In genomic region chr12:47223848-47224213, GRCh38 we compare ENCODE assay signal across 8 cellular contexts.
DNase-seq lines count a peak whose midpoint lies in the region; ATAC-seq and TF ChIP-seq lines count a peak whose summit lies in the region.

No MANE protein-coding gene starts in this region.

- peak overlapping the region; percentile 85 for H2BK5ac ChIP-seq in mesendoderm (ENCODE audit: low read length)

- BruUV-seq in A673 (replicated peaks; lab: Mats Ljungman, UMichigan) (TSS peak; percentile 52), MCF 10A (replicated peaks; lab: Mats Ljungman, UMichigan) (no TSS peak)

- no peak for ATAC-seq in HG03354 (IDR thresholded peaks at IDR 0.05; ENCODE audit: poor library complexity, severe bottlenecking, unreplicated experiment)

- no peak overlapping the region for H2AK5ac ChIP-seq in mesendoderm (ENCODE audit: low read length)

- DNase-seq in A673 (ENCODE audit: low spot score) (no peak), MCF 10A (ENCODE audit: unreplicated experiment) (no peak), mesendoderm (no peak), retina (no peak), HK-2 (ENCODE audit: unreplicated experiment) (no peak)
- no peak for DNase-seq in stimulated activated CD4-positive, alpha-beta T cell treated with anti-CD3 and anti-CD28 coated beads, Interleukin-12 subunit alpha, Interleukin-12 subunit beta, amount 100 ng/mL, for 4 hours

- peaks cover 38% of the 10 kb centered on the region for H3K4me1 ChIP-seq in A673 (ENCODE audit: insufficient read depth, low read length, poor library complexity, severe bottlenecking)
- H3K4me1 ChIP-seq in mesendoderm (ENCODE audit: control insufficient read depth, low read depth, low read length), result peaks cover 5% of the 10 kb centered on the region

- H3K27ac ChIP-seq in A673 (ENCODE audit: low read depth, low read length, poor library complexity, severe bottlenecking), result peak overlapping the region; percentile 80
- peak overlapping the region; percentile 98 for H3K27ac ChIP-seq in mesendoderm (ENCODE audit: low read depth, low read length)

- H3K36me3 Mint-ChIP-seq in IgD-negative memory B cell (peaks cover 16% of the 10 kb centered on the region), MCF 10A (ENCODE audit: insufficient read depth, unreplicated experiment) (no peaks in the 10 kb centered on the region)

- peak overlapping the region; percentile 99 for H3K18ac ChIP-seq in mesendoderm (ENCODE audit: low read length)

- H3K9me3 Mint-ChIP-seq in IgD-negative memory B cell, result no peaks in the 10 kb centered on the region
- H3K9me3 Mint-ChIP-seq in MCF 10A (ENCODE audit: unreplicated experiment), result no peaks in the 10 kb centered on the region

- H3K27me3 Mint-ChIP-seq in IgD-negative memory B cell, result no peaks in the 10 kb centered on the region
- no peaks in the 10 kb centered on the region for H3K27me3 Mint-ChIP-seq in MCF 10A (ENCODE audit: insufficient read depth, unreplicated experiment)

- intact Hi-C loops in A673 (cut with micrococcal nuclease; ENCODE audit: unreplicated experiment) (loop anchor here (5.0 kb wide), 1 partner anchor 142 kb away; no protein-coding TSS in a partner anchor), MCF 10A (cut with micrococcal nuclease) (no loop called here)

- peaks cover 61 to 69% (median 67%) of the 10 kb centered on the region in 3 donors for H3K4me1 Mint-ChIP-seq in IgD-negative memory B cell
- H3K4me1 Mint-ChIP-seq in MCF 10A (ENCODE audit: insufficient read depth, unreplicated experiment), result peaks cover 23% of the 10 kb centered on the region

- H2BK120ac ChIP-seq in mesendoderm (ENCODE audit: low read depth, low read length), result no peak overlapping the region

- no peak for TF ChIP-seq CTCF in A673 (conservative IDR thresholded peaks at IDR 0.05; ENCODE audit: low read depth, low read length)
- TF ChIP-seq CTCF in MCF 10A (IDR thresholded peaks at IDR 0.05; ENCODE audit: unreplicated experiment), result no peak

- CTCF ChIA-PET in A673 (lab: Charles Lee), result no interaction called here
- CTCF ChIA-PET in MCF 10A (lab: Yijun Ruan, JAX), result interaction anchor here (0.7 kb wide), 1 partner anchor 899 kb away, joined by 3 read pairs; no protein-coding TSS in a partner anchor

- H3K23ac ChIP-seq in mesendoderm (ENCODE audit: low read length), result no peak overlapping the region

- H3K9ac ChIP-seq in mesendoderm (ENCODE audit: low read length), result peak overlapping the region; percentile 68

- H3K4me2 ChIP-seq in mesendoderm (ENCODE audit: low read length), result no peak overlapping the region

- no peak overlapping the region for H2BK15ac ChIP-seq in mesendoderm (replicated peaks; ENCODE audit: low read depth)

- H3K4me3 ChIP-seq in A673 (ENCODE audit: low read depth, low read length, poor library complexity, severe bottlenecking) (no peak overlapping the region), mesendoderm (ENCODE audit: low read length) (no peak overlapping the region)

- POLR2A ChIA-PET in A673 (lab: Charles Lee; ENCODE audit: low non-redundant PET), result no interaction called here
- POLR2A ChIA-PET in MCF 10A (lab: Yijun Ruan, JAX), result interaction anchor here (0.9 kb wide), 1 partner anchor 8 kb away, joined by 3 read pairs; no protein-coding TSS in a partner anchor

- H3K27ac Mint-ChIP-seq in IgD-negative memory B cell (peak overlapping the region; percentile 46 to 94 (median 94)), MCF 10A (ENCODE audit: low read depth, unreplicated experiment) (peak overlapping the region; percentile 41)

- WGBS in mesendoderm (ENCODE audit: extremely low coverage, insufficient coverage, low lambda C conversion rate), result no CpG with 5 or more reads among the region's 4 CpGs

- H3K27me3 ChIP-seq in A673 (replicated peaks; ENCODE audit: insufficient read depth, low read depth, low read length, poor library complexity) (no peaks in the 10 kb centered on the region), mesendoderm (ENCODE audit: insufficient read depth, low read length, poor library complexity) (no peaks in the 10 kb centered on the region)

- H3K79me1 ChIP-seq in mesendoderm (ENCODE audit: low read length), result no peaks in the 10 kb centered on the region

- peak overlapping the region; percentile 88 for H3K56ac ChIP-seq in mesendoderm (ENCODE audit: low read length)

- no peak overlapping the region for H4K8ac ChIP-seq in mesendoderm (ENCODE audit: low read depth, low read length)

- H3K4me3 Mint-ChIP-seq in IgD-negative memory B cell (peak overlapping the region; percentile 70 to 98 (median 84)), MCF 10A (ENCODE audit: unreplicated experiment) (no peak overlapping the region)

- H3K36me3 ChIP-seq in A673 (ENCODE audit: insufficient read depth, low read length, poor library complexity, severe bottlenecking) (no peaks in the 10 kb centered on the region), mesendoderm (ENCODE audit: control insufficient read depth, insufficient read depth, low read length) (no peaks in the 10 kb centered on the region)

- H3K4ac ChIP-seq in mesendoderm (ENCODE audit: low read depth, low read length), result peak overlapping the region; percentile 98

- H3K79me2 ChIP-seq in mesendoderm (ENCODE audit: control insufficient read depth, insufficient read depth, low read length), result no peaks in the 10 kb centered on the region

- H3K9me3 ChIP-seq in A673 (ENCODE audit: low read depth, low read length, poor library complexity, severe bottlenecking), result no peaks in the 10 kb centered on the region

- peak overlapping the region; percentile 65 for H4K5ac ChIP-seq in mesendoderm (ENCODE audit: low read length)
